ENCODE assay signal across 15 cellular contexts in genomic region chr18:13276530-13277520, GRCh38. TPM values are rescaled to one million over a fixed set of nuclear protein-coding genes. Genes with fewer than 3 reads are reported as not detected.
DNase-seq lines count a peak whose midpoint lies in the region; ATAC-seq and TF ChIP-seq lines count a peak whose summit lies in the region.
"Had no signal": no experiment of that assay in that cellular context is flagged by ENCODE, and none has a peak within 500 bp of the region (broad histone marks: within the 10 kb centered on the region; RNA-seq: fewer than 3 reads in every experiment).

No MANE protein-coding gene starts in this region.

- H3K27ac Mint-ChIP-seq in activated CD4-positive, alpha-beta T cell treated with anti-CD3 and anti-CD28 coated beads, Interleukin-2, amount 10 ng/mL, durations not matched to agents 7 days and 5 days: peak overlapping the region; percentile 25
- no peak overlapping the region for H3K27ac Mint-ChIP-seq in WTC11
- peak overlapping the region; percentile 90 for H3K27ac Mint-ChIP-seq in chondrocyte (ENCODE audit: unreplicated experiment)
- H3K27ac Mint-ChIP-seq: activated naive CD4-positive, alpha-beta T cell treated with anti-CD3 and anti-CD28 coated beads, Interleukin-2, amount 50 U/mL, for 72 hours; natural killer cell treated with Interleukin-12 subunit alpha and Interleukin-12 subunit beta and Interleukin-15 and Interleukin-18, amount 100 ng/mL, for 72 hours had no signal

- TF ChIP-seq CTCF in WTC11 (IDR thresholded peaks at IDR 0.05): no peak
- peak; percentile 8 for TF ChIP-seq CTCF in chondrocyte (IDR thresholded peaks at IDR 0.05)

- DNase-seq in activated CD4-positive, alpha-beta T cell treated with anti-CD3 and anti-CD28 coated beads, Interleukin-2, amount 10 ng/mL, durations not matched to agents 7 days and 5 days: no peak
- DNase-seq in activated CD4-positive, alpha-beta T cell treated with anti-CD3 and anti-CD28 coated beads for 48 hours: no peak
- DNase-seq in WTC11 (ENCODE audit: low spot score): no peak
- peak; percentile 81 for DNase-seq in chondrocyte (ENCODE audit: low spot score)
- DNase-seq in sciatic nerve (ENCODE audit: low spot score): peak; percentile 51
- DNase-seq in DMS79 (lab: John Stamatoyannopoulos, UW): no peak
- no peak for DNase-seq in germinal center (ENCODE audit: low spot score)
- DNase-seq: activated CD4-positive, CD25-positive, alpha-beta regulatory T cell; DMS153; kidney glomerular epithelial cell; NCI-H1417 treated with DMSO at 0.1 percent for 48 hours; NCI-H774 had no signal

- H3K27me3 Mint-ChIP-seq in activated CD4-positive, alpha-beta T cell treated with anti-CD3 and anti-CD28 coated beads, Interleukin-2, amount 10 ng/mL, durations not matched to agents 7 days and 5 days: no peaks in the 10 kb centered on the region
- H3K27me3 Mint-ChIP-seq in WTC11 (ENCODE audit: low read depth) (no peaks in the 10 kb centered on the region; the same call in 1 of the 2 replicates), chondrocyte (ENCODE audit: low read depth) (no peaks in the 10 kb centered on the region)

- H3K4me1 Mint-ChIP-seq in activated CD4-positive, alpha-beta T cell treated with anti-CD3 and anti-CD28 coated beads, Interleukin-2, amount 10 ng/mL, durations not matched to agents 7 days and 5 days: peaks cover 68% of the 10 kb centered on the region
- peaks cover 15% of the 10 kb centered on the region; the same call in 1 of the 2 replicates for H3K4me1 Mint-ChIP-seq in WTC11
- peaks cover 83% of the 10 kb centered on the region for H3K4me1 Mint-ChIP-seq in chondrocyte (ENCODE audit: low read depth)

- peaks cover 24% of the 10 kb centered on the region for H3K36me3 Mint-ChIP-seq in activated CD4-positive, alpha-beta T cell treated with anti-CD3 and anti-CD28 coated beads, Interleukin-2, amount 10 ng/mL, durations not matched to agents 7 days and 5 days (ENCODE audit: low read depth)
- H3K36me3 Mint-ChIP-seq in WTC11 (no peaks in the 10 kb centered on the region), chondrocyte (ENCODE audit: low read depth) (peaks cover 13% of the 10 kb centered on the region)
- H3K36me3 Mint-ChIP-seq: natural killer cell treated with Interleukin-12 subunit alpha and Interleukin-12 subunit beta and Interleukin-15 and Interleukin-18, amount 100 ng/mL, for 72 hours had no signal

- POLR2A ChIA-PET in activated CD4-positive, alpha-beta T cell treated with anti-CD3 and anti-CD28 coated beads, Interleukin-2, amount 10 ng/mL, durations not matched to agents 7 days and 5 days (lab: Charles Lee): no interaction called here
- POLR2A ChIA-PET in WTC11 (lab: Charles Lee): no interaction called here

- CTCF ChIA-PET in activated CD4-positive, alpha-beta T cell treated with anti-CD3 and anti-CD28 coated beads, Interleukin-2, amount 10 ng/mL, durations not matched to agents 7 days and 5 days (lab: Charles Lee): interaction anchor here (1.3 kb wide), 1 partner anchor 8 kb away, joined by 3 read pairs; no protein-coding TSS in a partner anchor
- CTCF ChIA-PET in WTC11 (lab: Charles Lee): interaction anchor here (1.7 kb wide), 1 partner anchor 15 kb away, joined by 3 read pairs; no protein-coding TSS in a partner anchor

- ATAC-seq in WTC11 (peak; percentile 53; the same call in 1 of the 2 replicates), sciatic nerve (no peak), HG02840 (IDR thresholded peaks at IDR 0.05; ENCODE audit: low FRiP score, unreplicated experiment) (no peak)

- peaks cover 3% of the 10 kb centered on the region for H3K9me3 Mint-ChIP-seq in activated CD4-positive, alpha-beta T cell treated with anti-CD3 and anti-CD28 coated beads, Interleukin-2, amount 10 ng/mL, durations not matched to agents 7 days and 5 days
- 0 out of 2 replicates have a peak, but pooled peaks cover 2% of the 10 kb centered on the region for H3K9me3 Mint-ChIP-seq in WTC11
- no peaks in the 10 kb centered on the region for H3K9me3 Mint-ChIP-seq in chondrocyte (ENCODE audit: low read depth)
- H3K9me3 Mint-ChIP-seq: natural killer cell treated with Interleukin-12 subunit alpha and Interleukin-12 subunit beta and Interleukin-15 and Interleukin-18, amount 100 ng/mL, for 72 hours had no signal

- intact Hi-C loops in sciatic nerve (cut with DNase I): no loop called here

- H3K4me3 Mint-ChIP-seq in activated CD4-positive, alpha-beta T cell treated with anti-CD3 and anti-CD28 coated beads, Interleukin-2, amount 10 ng/mL, durations not matched to agents 7 days and 5 days: no peak overlapping the region
- H3K4me3 Mint-ChIP-seq in WTC11: no peak overlapping the region
- peak overlapping the region; percentile 58 for H3K4me3 Mint-ChIP-seq in chondrocyte (ENCODE audit: unreplicated experiment)
- H3K4me3 Mint-ChIP-seq: natural killer cell treated with Interleukin-12 subunit alpha and Interleukin-12 subunit beta and Interleukin-15 and Interleukin-18, amount 100 ng/mL, for 72 hours had no signal

TF ChIP-seq in WTC11, 78 proteins besides CTCF, POLR2A, EP300 and RAD21 (continues in another document):
- TF ChIP-seq GTF2I (CRISPR knock-in tag; conservative IDR thresholded peaks at IDR 0.05) (no peak), USF1 (CRISPR knock-in tag; IDR thresholded peaks at IDR 0.05) (no peak), CBFB (CRISPR knock-in tag; IDR thresholded peaks at IDR 0.05; ENCODE audit: low read depth) (no peak), ZNF425 (CRISPR knock-in tag; conservative IDR thresholded peaks at IDR 0.05) (no peak), NFE2L1 (CRISPR knock-in tag; IDR thresholded peaks at IDR 0.05) (no peak), ETV6 (CRISPR knock-in tag; IDR thresholded peaks at IDR 0.05) (no peak), ZNF263 (CRISPR knock-in tag; IDR thresholded peaks at IDR 0.05; ENCODE audit: low read depth) (no peak), ZNF532 (CRISPR knock-in tag; IDR thresholded peaks at IDR 0.05; ENCODE audit: borderline replicate concordance) (no peak), ATF1 (CRISPR knock-in tag; IDR thresholded peaks at IDR 0.05) (no peak)

RNA-seq across cellular contexts. Expression of gene LDLRAD4, which starts 58.3 kb away (rescaled TPM):
- 10 to 100 TPM; 23.8 to 28.6 TPM for total RNA-seq in activated CD4-positive, alpha-beta T cell treated with anti-CD3 and anti-CD28 coated beads, Interleukin-2, amount 10 ng/mL, durations not matched to agents 7 days and 5 days
- total RNA-seq in WTC11 (2021) (2.9 to 6.2 TPM (median 3.0 TPM) in 3 replicates), chondrocyte (78.2 to 229 TPM (median 80.5 TPM) in 3 replicates), sciatic nerve (27.1 TPM)

Comparison
In these comparisons a context has a peak if more than half of its experiments do, and no peak if none do; other contexts are left out.
1. DNase-seq: peak in chondrocyte (single experiment) and sciatic nerve (single experiment); none in activated CD4-positive, alpha-beta T cell treated with anti-CD3 and anti-CD28 coated beads, Interleukin-2, amount 10 ng/mL, durations not matched to agents 7 days and 5 days (single experiment), activated CD4-positive, alpha-beta T cell treated with anti-CD3 and anti-CD28 coated beads for 48 hours (single experiment), WTC11 (single experiment), DMS79 (single experiment) and germinal center (single experiment).